ENCODE assay signal across 7 cellular contexts in the genomic region with DNA sequence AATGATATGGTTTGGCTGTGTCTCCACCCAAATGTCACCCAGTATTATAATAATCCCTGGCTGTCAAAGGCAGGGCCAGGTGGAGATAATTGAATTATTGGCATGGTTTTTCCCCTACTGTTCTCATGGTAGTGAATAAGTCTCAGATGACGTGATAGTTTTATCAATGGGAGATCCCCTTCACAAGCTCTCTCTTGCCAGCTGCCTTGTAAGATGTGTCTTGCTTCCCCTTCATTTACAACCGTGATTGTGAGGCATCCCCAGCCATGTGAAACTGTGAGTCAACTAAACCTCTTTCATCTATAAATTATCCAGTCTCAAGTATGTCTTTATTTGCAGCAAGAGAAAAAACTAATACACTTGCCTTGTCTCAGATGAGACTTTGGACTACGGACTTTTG.
"Had no signal": no experiment of that assay in that cellular context is flagged by ENCODE, and none has a peak within 500 bp of the region (broad histone marks: within the 10 kb centered on the region; RNA-seq: fewer than 3 reads in every experiment).

No MANE protein-coding gene starts in this region.

- DNase-seq: GDM1, GF-D8 had no signal

- FAIRE-seq: G401.6, GM12891, GM12892, GM18507, GM19239 had no signal
